ENCODE assay signal across 26 cellular contexts in genomic region chr15:101621961-101622360, GRCh38.
"Had no signal": no experiment of that assay in that cellular context is flagged by ENCODE, and none has a peak within 500 bp of the region (broad histone marks: within the 10 kb centered on the region; RNA-seq: fewer than 3 reads in every experiment).

No MANE protein-coding gene starts in this region.

- H3K4me3 Mint-ChIP-seq: natural killer cell treated with Interleukin-12 subunit alpha and Interleukin-12 subunit beta and Interleukin-15 and Interleukin-18, amount 100 ng/mL, for 72 hours; neural progenitor cell; stimulated activated naive B cell treated with anti-CD40 and anti-IgM and Interleukin-4, amounts not matched to agents 10 μg/mL and 1 μg/mL and 100 μg/mL, for 72 hours; type B pancreatic cell had no signal

- H3K9ac ChIP-seq: neural progenitor cell, parathyroid adenoma had no signal

- H3K27ac Mint-ChIP-seq: natural killer cell treated with Interleukin-12 subunit alpha and Interleukin-12 subunit beta and Interleukin-15 and Interleukin-18, amount 100 ng/mL, for 72 hours; neural progenitor cell; stimulated activated naive B cell treated with anti-CD40 and anti-IgM and Interleukin-4, amounts not matched to agents 10 μg/mL and 1 μg/mL and 100 μg/mL, for 72 hours; type B pancreatic cell had no signal

- DNase-seq: cortex of kidney; dorsolateral prefrontal cortex; effector CD8-positive, alpha-beta T cell; glutamatergic neuron; kidney; left cardiac atrium; left ventricle myocardium inferior; lower lobe of right lung; mesenchymal stem cell; midbrain; occipital lobe; retina; sigmoid colon; stimulated activated CD4-positive, alpha-beta T cell treated with anti-CD3 and anti-CD28 coated beads, Interleukin-2, amount 100 ng/mL, for 24 hours; stimulated activated CD4-positive, alpha-beta T cell treated with anti-CD3 and anti-CD28 coated beads, Interleukin-4, amount 100 ng/mL, for 4 hours; stimulated activated naive B cell treated with anti-CD40 and anti-IgM and Interleukin-4, amounts not matched to agents 10 μg/mL and 1 μg/mL and 100 μg/mL, for 72 hours; stomach; substantia nigra had no signal

- H3K9me3 Mint-ChIP-seq: natural killer cell treated with Interleukin-12 subunit alpha and Interleukin-12 subunit beta and Interleukin-15 and Interleukin-18, amount 100 ng/mL, for 72 hours had no signal

- H3K27me3 Mint-ChIP-seq: natural killer cell treated with Interleukin-12 subunit alpha and Interleukin-12 subunit beta and Interleukin-15 and Interleukin-18, amount 100 ng/mL, for 72 hours; stimulated activated naive B cell treated with anti-CD40 and anti-IgM and Interleukin-4, amounts not matched to agents 10 μg/mL and 1 μg/mL and 100 μg/mL, for 72 hours; type B pancreatic cell had no signal

- H3K4me2 ChIP-seq: neural progenitor cell had no signal

- H3K27ac ChIP-seq: left ventricle myocardium inferior, lower lobe of right lung, neural progenitor cell, parathyroid adenoma, prostate gland, sigmoid colon, skin epidermis, stomach had no signal

- ATAC-seq: esophagus mucosa; gastroesophageal sphincter; left cardiac atrium; lower lobe of right lung; natural killer cell treated with Interleukin-12 subunit alpha and Interleukin-12 subunit beta and Interleukin-15 and Interleukin-18, amount 100 ng/mL, for 72 hours; stimulated activated naive B cell treated with anti-CD40 and anti-IgM and Interleukin-4, amounts not matched to agents 10 μg/mL and 1 μg/mL and 100 μg/mL, for 72 hours had no signal

- H3K27me3 ChIP-seq: dorsolateral prefrontal cortex, gastroesophageal sphincter, neural progenitor cell, sigmoid colon, stomach had no signal

- H3K4me1 ChIP-seq: parathyroid adenoma, prostate gland, sigmoid colon had no signal

- H3K36me3 ChIP-seq: left ventricle myocardium inferior, lower lobe of right lung, neural progenitor cell, prostate gland had no signal

- H3K4me3 ChIP-seq: dorsolateral prefrontal cortex, gastroesophageal sphincter, left ventricle myocardium inferior, lower lobe of right lung, neural progenitor cell, prostate gland, sigmoid colon, skin epidermis, stomach had no signal

- H3K9me3 ChIP-seq: lower lobe of right lung, prostate gland, sigmoid colon, stomach had no signal
